ENCODE assay signal across 13 cellular contexts in genomic region chr4:183563874-183564273, GRCh38. TPM values are rescaled to one million over a fixed set of nuclear protein-coding genes. Genes with fewer than 3 reads are reported as not detected.
DNase-seq lines count a peak whose midpoint lies in the region; ATAC-seq and TF ChIP-seq lines count a peak whose summit lies in the region.
"Had no signal": no experiment of that assay in that cellular context is flagged by ENCODE, and none has a peak within 500 bp of the region (broad histone marks: within the 10 kb centered on the region; RNA-seq: fewer than 3 reads in every experiment).

No MANE protein-coding gene starts in this region.

- TF ChIP-seq CTCF in fibroblast of villous mesenchyme (IDR thresholded peaks at IDR 0.05; ENCODE audit: insufficient read depth, low read depth, low read length) (no peak), transverse colon (IDR thresholded peaks at IDR 0.05) (no peak)

- H3K27me3 ChIP-seq in CD8-positive, alpha-beta memory T cell (ENCODE audit: insufficient read depth, low read length, poor library complexity, severe bottlenecking) = no peaks in the 10 kb centered on the region
- peaks cover 3% of the 10 kb centered on the region for H3K27me3 ChIP-seq in transverse colon
- H3K27me3 ChIP-seq: breast epithelium had no signal

- no peaks in the 10 kb centered on the region for H3K36me3 ChIP-seq in CD8-positive, alpha-beta memory T cell (ENCODE audit: insufficient read depth, low read length)
- no peaks in the 10 kb centered on the region for H3K36me3 ChIP-seq in transverse colon
- H3K36me3 ChIP-seq: breast epithelium had no signal

- no peaks in the 10 kb centered on the region for H3K36me3 Mint-ChIP-seq in CD8-positive, alpha-beta memory T cell

- TF ChIP-seq POLR2A in transverse colon (IDR thresholded peaks at IDR 0.05) = no peak

- ATAC-seq in sciatic nerve = peak; percentile 42
- ATAC-seq: stimulated activated naive CD8-positive, alpha-beta T cell treated with anti-CD3 and anti-CD28 coated beads, Interleukin-15, amount 100 ng/mL, for 72 hours had no signal

- H3K4me1 Mint-ChIP-seq in CD8-positive, alpha-beta memory T cell = peaks cover 0 to 5% (median 0%) of the 10 kb centered on the region in 3 donors
- H3K4me1 Mint-ChIP-seq: stimulated activated naive CD8-positive, alpha-beta T cell treated with anti-CD3 and anti-CD28 coated beads, Interleukin-15, amount 100 ng/mL, for 72 hours had no signal

- H3K27me3 Mint-ChIP-seq in CD8-positive, alpha-beta memory T cell = peaks cover 15 to 33% of the 10 kb centered on the region in 2 donors

- H3K4me1 ChIP-seq in CD8-positive, alpha-beta memory T cell (ENCODE audit: insufficient read depth, low read length) = no peaks in the 10 kb centered on the region
- no peaks in the 10 kb centered on the region for H3K4me1 ChIP-seq in transverse colon
- H3K4me1 ChIP-seq: breast epithelium had no signal

- CTCF ChIA-PET in CD8-positive, alpha-beta memory T cell (lab: Charles Lee) = no interaction called here

- H3K4me3 Mint-ChIP-seq in CD8-positive, alpha-beta memory T cell = no peak overlapping the region
- H3K4me3 Mint-ChIP-seq: stimulated activated naive CD8-positive, alpha-beta T cell treated with anti-CD3 and anti-CD28 coated beads, Interleukin-15, amount 100 ng/mL, for 72 hours had no signal

- DNase-seq in NK-92 treated with Interleukin-12 subunit alpha and Interleukin-12 subunit beta, amount 100 ng/mL, for 24 hours (lab: John Stamatoyannopoulos, UW) = peak; percentile 11
- DNase-seq in NK-92 (lab: John Stamatoyannopoulos, UW; ENCODE audit: unreplicated experiment) (no peak), NOMO-1 treated with DMSO at 0.1 percent for 48 hours (lab: John Stamatoyannopoulos, UW; ENCODE audit: unreplicated experiment) (peak; percentile 62), fibroblast of villous mesenchyme (ENCODE audit: low read depth) (peak; percentile 48), sciatic nerve (ENCODE audit: low spot score) (no peak), transverse colon (no peak), foreskin melanocyte (no peak)
- no peak for DNase-seq in CD8-positive, alpha-beta memory T cell
- DNase-seq: left cardiac atrium; NCI-H1694 treated with DMSO at 0.1 percent for 48 hours; stimulated activated CD4-positive, alpha-beta T cell treated with anti-CD3 and anti-CD28 coated beads, Interleukin-2, amount 100 ng/mL, for 24 hours; stimulated activated naive CD8-positive, alpha-beta T cell treated with anti-CD3 and anti-CD28 coated beads, Interleukin-15, amount 100 ng/mL, for 72 hours had no signal

- no peaks in the 10 kb centered on the region for H3K9me3 Mint-ChIP-seq in CD8-positive, alpha-beta memory T cell
- H3K9me3 Mint-ChIP-seq: stimulated activated naive CD8-positive, alpha-beta T cell treated with anti-CD3 and anti-CD28 coated beads, Interleukin-15, amount 100 ng/mL, for 72 hours had no signal

- H3K9me3 ChIP-seq in CD8-positive, alpha-beta memory T cell (ENCODE audit: low read length) = no peaks in the 10 kb centered on the region
- H3K9me3 ChIP-seq in transverse colon = no peaks in the 10 kb centered on the region
- H3K9me3 ChIP-seq: breast epithelium had no signal

- H3K27ac Mint-ChIP-seq in CD8-positive, alpha-beta memory T cell = no peak overlapping the region
- H3K27ac Mint-ChIP-seq: stimulated activated naive CD8-positive, alpha-beta T cell treated with anti-CD3 and anti-CD28 coated beads, Interleukin-15, amount 100 ng/mL, for 72 hours had no signal

- intact Hi-C loops in sciatic nerve (cut with DNase I) (no loop called here), transverse colon (cut with DNase I; ENCODE audit: low total_unique reads) (no loop called here)

- H3K4me3 ChIP-seq in fibroblast of villous mesenchyme (ENCODE audit: low read depth, low read length) (no peak overlapping the region), transverse colon (no peak overlapping the region)
- no peak overlapping the region for H3K4me3 ChIP-seq in CD8-positive, alpha-beta memory T cell (ENCODE audit: low read length)
- H3K4me3 ChIP-seq: breast epithelium had no signal

- in situ Hi-C loops in transverse colon (cut with MboI; ENCODE audit: low pct_ligation_motif_present in 1 of 4, low pct_unique_long_range_greater_than_20kb in 1 of 4, low sequenced_read_pairs in 3 of 4) = no loop called here

- POLR2A ChIA-PET in CD8-positive, alpha-beta memory T cell (lab: Charles Lee) = no interaction called here

- H3K27ac ChIP-seq in CD8-positive, alpha-beta memory T cell (ENCODE audit: low read depth, low read length) = no peak overlapping the region
- no peak overlapping the region for H3K27ac ChIP-seq in transverse colon
- H3K27ac ChIP-seq: breast epithelium had no signal

- no peak for TF ChIP-seq EP300 in transverse colon (IDR thresholded peaks at IDR 0.05; ENCODE audit: low read depth)

- 33 to 56% methylated on average over 5 of the region's 5 CpGs for WGBS in transverse colon (ENCODE audit: low coverage in 1 of 2), 2 donors

RNA-seq across cellular contexts. Expression of gene ING2, which starts 59.0 kb away (rescaled TPM):
- total RNA-seq in fibroblast of villous mesenchyme = 6.1 and 8.6 TPM in 2 replicates
- total RNA-seq in sciatic nerve = 13.6 TPM
- total RNA-seq in CD8-positive, alpha-beta memory T cell = 10 to 100 TPM; 10.7 to 11.2 TPM
- polyA plus RNA-seq in CD8-positive, alpha-beta memory T cell = 19.7 TPM
- total RNA-seq in transverse colon = 10 to 100 TPM in 2 of 4 donors, not detected in 2; 15.4 to 16.9 TPM

Comparison
In these comparisons a context has a peak if more than half of its experiments do, and no peak if none do; other contexts are left out.
1. DNase-seq: peak in NK-92 treated with Interleukin-12 subunit alpha and Interleukin-12 subunit beta, amount 100 ng/mL, for 24 hours (single experiment), NOMO-1 treated with DMSO at 0.1 percent for 48 hours (single experiment) and fibroblast of villous mesenchyme (single experiment); none in NK-92 (single experiment), sciatic nerve (single experiment), CD8-positive, alpha-beta memory T cell (0 of 5), transverse colon (single experiment) and foreskin melanocyte (single experiment).